Comparison of ENCODE assay signal across 19 cellular contexts in the genomic region with DNA sequence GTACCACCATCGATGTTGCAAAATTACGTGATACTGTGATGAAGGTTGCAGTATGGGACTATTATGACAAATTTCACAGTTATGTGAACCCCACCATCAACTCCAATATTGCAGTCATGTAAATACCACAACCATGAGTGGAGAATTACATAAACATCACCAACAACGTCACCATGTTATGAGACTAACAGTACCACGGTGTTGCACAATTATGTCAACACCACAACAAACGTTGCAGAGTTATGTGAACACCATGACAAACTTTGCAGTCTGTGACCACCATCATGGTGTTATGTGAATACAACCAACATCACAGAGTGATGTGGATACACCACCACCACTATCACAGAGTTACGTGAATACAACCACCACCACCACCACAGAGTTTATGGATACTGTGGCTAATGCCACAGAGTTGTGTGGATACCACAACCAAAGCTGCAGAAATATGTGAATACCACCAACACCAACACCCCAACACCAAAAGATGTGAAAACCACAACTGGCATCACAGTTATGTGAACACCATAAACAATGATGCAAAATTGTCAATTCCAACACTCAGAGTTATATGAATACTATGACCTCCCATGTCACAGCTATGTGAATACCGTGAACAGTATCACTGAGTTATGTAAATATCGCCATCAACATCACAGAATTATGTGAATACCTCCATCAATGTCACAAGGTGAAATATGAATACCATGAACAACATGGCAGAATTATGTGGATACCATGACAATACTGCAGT.
DNase-seq lines count a peak whose midpoint lies in the region; ATAC-seq, FAIRE-seq and TF ChIP-seq lines count a peak whose summit lies in the region.
"Had no signal": no experiment of that assay in that cellular context is flagged by ENCODE, and none has a peak within 500 bp of the region (broad histone marks: within the 10 kb centered on the region; RNA-seq: fewer than 3 reads in every experiment).

No MANE protein-coding gene starts in this region.

- H3K4me3 Mint-ChIP-seq in immature natural killer cell: peak overlapping the region in 4 of 5 donors; percentile 2 to 71 (median 50)
- H3K4me3 Mint-ChIP-seq: activated B cell treated with CpG ODN at 0.5 μM for 24 hours; activated CD4-positive, alpha-beta memory T cell treated with anti-CD3 and anti-CD28 coated beads for 36 hours; activated naive CD4-positive, alpha-beta T cell treated with anti-CD3 and anti-CD28 coated beads for 36 hours; B cell had no signal

- DNase-seq in AG08396 (ENCODE audit: low spot score) (peak; percentile 36), H54 (ENCODE audit: insufficient read length, low spot score) (no peak), astrocyte of the hippocampus (ENCODE audit: low read depth, low spot score) (peak; percentile 48), immature natural killer cell (peak; percentile 36 to 61 (median 51)), dedifferentiated amniotic fluid mesenchymal stem cell (ENCODE audit: extremely low spot score) (no peak), cerebellum (ENCODE audit: low spot score) (no peak)
- DNase-seq in effector CD8-positive, alpha-beta T cell (lab: John Stamatoyannopoulos, UW): no peak
- DNase-seq: activated B cell treated with CpG ODN at 0.5 μM for 24 hours; activated CD4-positive, alpha-beta memory T cell treated with anti-CD3 and anti-CD28 coated beads for 36 hours; activated naive CD4-positive, alpha-beta T cell treated with anti-CD3 and anti-CD28 coated beads for 36 hours; dermis blood vessel endothelial cell; mucosa of descending colon; NCI-H1694 treated with DMSO at 0.1 percent for 48 hours; NCI-H774; PC-3; SJCRH30 had no signal

- H3K27me3 ChIP-seq in gastroesophageal sphincter: no peaks in the 10 kb centered on the region
- H3K27me3 ChIP-seq: SJCRH30 had no signal

- TF ChIP-seq CTCF in gastroesophageal sphincter (IDR thresholded peaks at IDR 0.05): no peak

- H3K4me1 Mint-ChIP-seq in immature natural killer cell: peaks cover 26 to 30% of the 10 kb centered on the region in 2 donors
- H3K4me1 Mint-ChIP-seq: activated B cell treated with CpG ODN at 0.5 μM for 24 hours, B cell had no signal

- TF ChIP-seq EP300 in gastroesophageal sphincter (IDR thresholded peaks at IDR 0.05): no peak

- H3K27me3 Mint-ChIP-seq in immature natural killer cell (ENCODE audit: low read depth in 3 of 3): peaks cover 5 to 12% (median 12%) of the 10 kb centered on the region in 3 donors

- peaks cover 0 to 12% (median 5%) of the 10 kb centered on the region in 6 donors for H3K9me3 Mint-ChIP-seq in immature natural killer cell
- H3K9me3 Mint-ChIP-seq: activated CD4-positive, alpha-beta memory T cell treated with anti-CD3 and anti-CD28 coated beads for 36 hours; activated naive CD4-positive, alpha-beta T cell treated with anti-CD3 and anti-CD28 coated beads for 36 hours had no signal

- ATAC-seq in gastroesophageal sphincter: no peak
- ATAC-seq: left lobe of liver, mucosa of descending colon, PC-3 had no signal

- no peaks in the 10 kb centered on the region for H3K36me3 ChIP-seq in gastroesophageal sphincter
- H3K36me3 ChIP-seq: SJCRH30 had no signal

- H3K4me3 ChIP-seq in gastroesophageal sphincter: no peak overlapping the region
- H3K4me3 ChIP-seq: mucosa of descending colon, SJCRH30 had no signal

- TF ChIP-seq POLR2A in H54 (IDR thresholded peaks at IDR 0.05; ENCODE audit: low read depth, low read length) (no peak), gastroesophageal sphincter (IDR thresholded peaks at IDR 0.05) (no peak)

- 89 to 95% methylated on average over 8 of the region's 8 CpGs for WGBS in gastroesophageal sphincter (ENCODE audit: low coverage in 1 of 2), 2 donors

- no peaks in the 10 kb centered on the region for H3K9me3 ChIP-seq in gastroesophageal sphincter
- H3K9me3 ChIP-seq: mucosa of descending colon had no signal

- no peak overlapping the region for H3K27ac ChIP-seq in gastroesophageal sphincter
- H3K27ac ChIP-seq: SJCRH30 had no signal

- H3K4me1 ChIP-seq in gastroesophageal sphincter: no peaks in the 10 kb centered on the region
- H3K4me1 ChIP-seq: SJCRH30 had no signal

- H3K27ac Mint-ChIP-seq in immature natural killer cell: peak overlapping the region; percentile 52 to 87 (median 86)
- H3K27ac Mint-ChIP-seq: activated B cell treated with CpG ODN at 0.5 μM for 24 hours; activated CD4-positive, alpha-beta memory T cell treated with anti-CD3 and anti-CD28 coated beads for 36 hours; activated naive CD4-positive, alpha-beta T cell treated with anti-CD3 and anti-CD28 coated beads for 36 hours; B cell had no signal

- peaks cover 0 to 5% (median 0%) of the 10 kb centered on the region in 3 donors for H3K36me3 Mint-ChIP-seq in immature natural killer cell
- H3K36me3 Mint-ChIP-seq: activated CD4-positive, alpha-beta memory T cell treated with anti-CD3 and anti-CD28 coated beads for 36 hours had no signal

- FAIRE-seq in H54 (lab: Jason Lieb, UNC): peak; percentile 96

Comparison
In these comparisons a context has a peak if more than half of its experiments do, and no peak if none do; other contexts are left out.
1. DNase-seq: peak in AG08396 (single experiment), astrocyte of the hippocampus (single experiment) and immature natural killer cell (3 of 3); none in H54 (single experiment), effector CD8-positive, alpha-beta T cell (single experiment), dedifferentiated amniotic fluid mesenchymal stem cell (single experiment) and cerebellum (single experiment).